8 cellular contexts compared by ENCODE assay signal in the genomic region with DNA sequence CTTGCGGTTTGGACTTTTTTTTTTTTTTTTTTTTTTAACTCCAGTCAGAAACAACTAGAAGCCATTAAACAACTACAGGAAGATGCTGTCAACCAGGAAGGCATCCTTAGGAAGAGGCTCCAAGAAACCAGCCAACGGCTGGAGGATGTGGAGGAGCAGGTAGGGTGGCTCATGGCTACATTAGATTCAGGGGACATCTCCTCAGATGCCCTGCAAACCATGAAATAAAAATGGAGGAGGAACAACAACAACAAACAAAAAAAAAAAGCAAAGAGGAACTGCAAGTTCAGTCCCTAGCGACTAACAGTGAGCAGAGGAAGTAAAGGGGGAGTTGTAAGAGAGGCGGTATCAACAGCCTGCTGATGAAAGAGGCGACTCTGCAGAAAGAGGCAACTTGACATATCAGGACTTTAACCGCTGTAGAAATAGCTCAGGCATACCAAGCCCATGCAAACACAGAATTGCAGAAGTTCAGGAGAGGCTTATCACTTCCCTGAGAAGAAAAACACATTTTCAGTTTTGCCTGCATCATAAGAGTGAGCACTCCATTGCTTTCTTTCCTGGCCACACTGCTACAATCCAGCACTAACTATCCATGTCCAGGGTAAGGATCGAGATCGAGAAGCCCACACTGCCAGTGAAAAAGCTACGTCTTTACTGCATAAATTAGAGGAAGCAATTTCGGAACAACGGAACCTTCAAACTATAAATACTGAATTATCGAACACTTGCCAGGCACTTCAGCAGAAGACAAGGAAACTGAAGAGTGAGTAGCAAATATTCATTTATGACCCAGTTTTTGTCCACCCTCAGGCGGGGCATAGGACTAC.
A peak's percentile ranks its signal among the peaks of the same experiment; 100 is the strongest.
DNase-seq lines count a peak whose midpoint lies in the region; ATAC-seq and TF ChIP-seq lines count a peak whose summit lies in the region.

No MANE protein-coding gene starts in this region.

- peaks cover 4% of the 10 kb centered on the region for H3K36me3 Mint-ChIP-seq in type B pancreatic cell
- no peaks in the 10 kb centered on the region for H3K36me3 Mint-ChIP-seq in glutamatergic neuron (ENCODE audit: unreplicated experiment)

- in situ Hi-C loops in GM18951 (cut with MboI; ENCODE audit: low sequenced_read_pairs, unreplicated experiment): loop anchor here (10.0 kb wide), 1 partner anchor 48 kb away; no protein-coding TSS in a partner anchor

- no peak overlapping the region for H3K4me3 Mint-ChIP-seq in type B pancreatic cell
- H3K4me3 Mint-ChIP-seq in glutamatergic neuron (ENCODE audit: unreplicated experiment): no peak overlapping the region

- TF ChIP-seq POLR2A in GM18951 (IDR thresholded peaks at IDR 0.05; ENCODE audit: extremely low read depth, insufficient read depth, insufficient read length): peak; percentile 62

- H3K27ac ChIP-seq in foreskin keratinocyte: no peak overlapping the region

- H3K4me1 Mint-ChIP-seq in type B pancreatic cell (ENCODE audit: unreplicated experiment): no peaks in the 10 kb centered on the region
- H3K4me1 Mint-ChIP-seq in glutamatergic neuron (ENCODE audit: low read depth, unreplicated experiment): no peaks in the 10 kb centered on the region

- no peak for TF ChIP-seq CTCF in type B pancreatic cell (conservative IDR thresholded peaks at IDR 0.05)
- no peak for TF ChIP-seq CTCF in glutamatergic neuron (IDR thresholded peaks at IDR 0.05; ENCODE audit: partially characterized antibody, unreplicated experiment)
- no peak for TF ChIP-seq CTCF in foreskin keratinocyte (conservative IDR thresholded peaks at IDR 0.05)

- H3K27me3 ChIP-seq in foreskin keratinocyte: no peaks in the 10 kb centered on the region

- DNase-seq in SKM-1 (lab: John Stamatoyannopoulos, UW; ENCODE audit: unreplicated experiment): peak; percentile 61
- peak; percentile 1 for DNase-seq in activated naive CD8-positive, alpha-beta T cell treated with anti-CD3 and anti-CD28 coated beads, Interleukin-2, amount 50 U/mL, for 16 hours (ENCODE audit: low read depth, low spot score)
- DNase-seq in medulla oblongata (ENCODE audit: extremely low spot score): peak; percentile 80
- no peak for DNase-seq in type B pancreatic cell (ENCODE audit: extremely low spot score, unreplicated experiment)
- no peak for DNase-seq in glutamatergic neuron
- no peak for DNase-seq in foreskin keratinocyte

- H3K4me1 ChIP-seq in foreskin keratinocyte: peaks cover 36% of the 10 kb centered on the region

- H3K27me3 Mint-ChIP-seq in type B pancreatic cell (peaks cover 3% of the 10 kb centered on the region), glutamatergic neuron (ENCODE audit: unreplicated experiment) (no peaks in the 10 kb centered on the region)

- H3K9me3 Mint-ChIP-seq in type B pancreatic cell: no peaks in the 10 kb centered on the region
- H3K9me3 Mint-ChIP-seq in glutamatergic neuron (ENCODE audit: unreplicated experiment): peaks cover 2% of the 10 kb centered on the region

- ATAC-seq in HG03025 (IDR thresholded peaks at IDR 0.05; ENCODE audit: low FRiP score, unreplicated experiment): peak; percentile 75
- ATAC-seq in foreskin keratinocyte: no peak

- H3K27ac Mint-ChIP-seq in type B pancreatic cell: peak overlapping the region; percentile 19
- no peak overlapping the region for H3K27ac Mint-ChIP-seq in glutamatergic neuron (ENCODE audit: unreplicated experiment)

Comparison
In these comparisons a context has a peak if more than half of its experiments do, and no peak if none do; other contexts are left out.
1. DNase-seq: peak in SKM-1 (single experiment), activated naive CD8-positive, alpha-beta T cell treated with anti-CD3 and anti-CD28 coated beads, Interleukin-2, amount 50 U/mL, for 16 hours (single experiment) and medulla oblongata (single experiment); none in type B pancreatic cell (single experiment), glutamatergic neuron (single experiment) and foreskin keratinocyte (0 of 2).